ENCODE assay signal across 1 cellular context in the genomic region with DNA sequence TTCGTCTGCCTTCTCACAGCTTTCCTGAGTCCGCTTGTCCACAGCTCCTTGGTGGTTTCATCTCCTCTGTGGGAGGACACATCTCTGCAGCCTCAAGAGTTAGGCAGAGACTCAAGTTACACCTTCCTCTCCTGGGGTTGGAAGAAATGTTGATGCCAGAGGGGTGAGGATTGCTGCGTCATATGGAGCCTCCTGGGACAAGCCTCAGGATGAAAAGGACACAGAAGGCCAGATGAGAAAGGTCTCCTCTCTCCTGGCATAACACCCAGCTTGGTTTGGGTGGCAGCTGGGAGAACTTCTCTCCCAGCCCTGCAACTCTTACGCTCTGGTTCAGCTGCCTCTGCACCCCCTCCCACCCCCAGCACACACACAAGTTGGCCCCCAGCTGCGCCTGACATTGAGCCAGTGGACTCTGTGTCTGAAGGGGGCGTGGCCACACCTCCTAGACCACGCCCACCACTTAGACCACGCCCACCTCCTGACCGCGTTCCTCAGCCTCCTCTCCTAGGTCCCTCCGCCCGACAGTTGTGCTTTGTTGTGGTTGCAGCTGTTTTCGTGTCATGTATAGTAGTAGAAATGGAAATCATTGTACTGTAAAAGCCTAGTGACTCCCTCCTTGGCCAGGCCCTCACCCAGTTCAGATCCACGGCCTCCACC.
A peak's percentile ranks its signal among the peaks of the same experiment; 100 is the strongest.
TF ChIP-seq lines count a peak whose summit lies in the region.

No MANE protein-coding gene starts in this region.

TF ChIP-seq in HEK293, 187 proteins besides CTCF, POLR2A, EP300 and RAD21 (continued from another document):
- TF ChIP-seq, protein P1, sequence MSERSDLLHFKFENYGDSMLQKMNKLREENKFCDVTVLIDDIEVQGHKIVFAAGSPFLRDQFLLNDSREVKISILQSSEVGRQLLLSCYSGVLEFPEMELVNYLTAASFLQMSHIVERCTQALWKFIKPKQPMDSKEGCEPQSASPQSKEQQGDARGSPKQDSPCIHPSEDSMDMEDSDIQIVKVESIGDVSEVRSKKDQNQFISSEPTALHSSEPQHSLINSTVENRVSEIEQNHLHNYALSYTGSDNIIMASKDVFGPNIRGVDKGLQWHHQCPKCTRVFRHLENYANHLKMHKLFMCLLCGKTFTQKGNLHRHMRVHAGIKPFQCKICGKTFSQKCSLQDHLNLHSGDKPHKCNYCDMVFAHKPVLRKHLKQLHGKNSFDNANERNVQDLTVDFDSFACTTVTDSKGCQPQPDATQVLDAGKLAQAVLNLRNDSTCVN (tag by site-specific recombination; optimal IDR thresholded peaks at IDR 0.05): no peak
- TF ChIP-seq ZNF521 (tag by site-specific recombination; IDR thresholded peaks at IDR 0.05) (no peak), IKZF3 (tag by site-specific recombination; IDR thresholded peaks at IDR 0.05) (peak; percentile 56; the same call in 1 of the 2 replicates), ZNF660 (tag by site-specific recombination; IDR thresholded peaks at IDR 0.05) (no peak), ZSCAN30 (tag by site-specific recombination; IDR thresholded peaks at IDR 0.05) (no peak), MZF1 (tag by site-specific recombination; IDR thresholded peaks at IDR 0.05; ENCODE audit: borderline replicate concordance) (no peak), ZBTB48 (tag by site-specific recombination; IDR thresholded peaks at IDR 0.05) (no peak), ZNF621 (tag by site-specific recombination; IDR thresholded peaks at IDR 0.05) (no peak), ZNF843 (tag by site-specific recombination; IDR thresholded peaks at IDR 0.05) (no peak), KLF8 (tag by site-specific recombination; IDR thresholded peaks at IDR 0.05) (peak; percentile 51; the same call in 1 of the 2 replicates)
- TF ChIP-seq, protein P2, sequence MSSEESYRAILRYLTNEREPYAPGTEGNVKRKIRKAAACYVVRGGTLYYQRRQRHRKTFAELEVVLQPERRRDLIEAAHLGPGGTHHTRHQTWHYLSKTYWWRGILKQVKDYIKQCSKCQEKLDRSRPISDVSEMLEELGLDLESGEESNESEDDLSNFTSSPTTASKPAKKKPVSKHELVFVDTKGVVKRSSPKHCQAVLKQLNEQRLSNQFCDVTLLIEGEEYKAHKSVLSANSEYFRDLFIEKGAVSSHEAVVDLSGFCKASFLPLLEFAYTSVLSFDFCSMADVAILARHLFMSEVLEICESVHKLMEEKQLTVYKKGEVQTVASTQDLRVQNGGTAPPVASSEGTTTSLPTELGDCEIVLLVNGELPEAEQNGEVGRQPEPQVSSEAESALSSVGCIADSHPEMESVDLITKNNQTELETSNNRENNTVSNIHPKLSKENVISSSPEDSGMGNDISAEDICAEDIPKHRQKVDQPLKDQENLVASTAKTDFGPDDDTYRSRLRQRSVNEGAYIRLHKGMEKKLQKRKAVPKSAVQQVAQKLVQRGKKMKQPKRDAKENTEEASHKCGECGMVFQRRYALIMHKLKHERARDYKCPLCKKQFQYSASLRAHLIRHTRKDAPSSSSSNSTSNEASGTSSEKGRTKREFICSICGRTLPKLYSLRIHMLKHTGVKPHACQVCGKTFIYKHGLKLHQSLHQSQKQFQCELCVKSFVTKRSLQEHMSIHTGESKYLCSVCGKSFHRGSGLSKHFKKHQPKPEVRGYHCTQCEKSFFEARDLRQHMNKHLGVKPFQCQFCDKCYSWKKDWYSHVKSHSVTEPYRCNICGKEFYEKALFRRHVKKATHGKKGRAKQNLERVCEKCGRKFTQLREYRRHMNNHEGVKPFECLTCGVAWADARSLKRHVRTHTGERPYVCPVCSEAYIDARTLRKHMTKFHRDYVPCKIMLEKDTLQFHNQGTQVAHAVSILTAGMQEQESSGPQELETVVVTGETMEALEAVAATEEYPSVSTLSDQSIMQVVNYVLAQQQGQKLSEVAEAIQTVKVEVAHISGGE (tag by site-specific recombination; conservative IDR thresholded peaks at IDR 0.05; ENCODE audit: low read depth): no peak
- TF ChIP-seq, protein P3, sequence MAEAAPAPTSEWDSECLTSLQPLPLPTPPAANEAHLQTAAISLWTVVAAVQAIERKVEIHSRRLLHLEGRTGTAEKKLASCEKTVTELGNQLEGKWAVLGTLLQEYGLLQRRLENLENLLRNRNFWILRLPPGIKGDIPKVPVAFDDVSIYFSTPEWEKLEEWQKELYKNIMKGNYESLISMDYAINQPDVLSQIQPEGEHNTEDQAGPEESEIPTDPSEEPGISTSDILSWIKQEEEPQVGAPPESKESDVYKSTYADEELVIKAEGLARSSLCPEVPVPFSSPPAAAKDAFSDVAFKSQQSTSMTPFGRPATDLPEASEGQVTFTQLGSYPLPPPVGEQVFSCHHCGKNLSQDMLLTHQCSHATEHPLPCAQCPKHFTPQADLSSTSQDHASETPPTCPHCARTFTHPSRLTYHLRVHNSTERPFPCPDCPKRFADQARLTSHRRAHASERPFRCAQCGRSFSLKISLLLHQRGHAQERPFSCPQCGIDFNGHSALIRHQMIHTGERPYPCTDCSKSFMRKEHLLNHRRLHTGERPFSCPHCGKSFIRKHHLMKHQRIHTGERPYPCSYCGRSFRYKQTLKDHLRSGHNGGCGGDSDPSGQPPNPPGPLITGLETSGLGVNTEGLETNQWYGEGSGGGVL (tag by site-specific recombination; IDR thresholded peaks at IDR 0.05): peak; percentile 9; the same call in 1 of the 2 replicates
- TF ChIP-seq, protein P4, sequence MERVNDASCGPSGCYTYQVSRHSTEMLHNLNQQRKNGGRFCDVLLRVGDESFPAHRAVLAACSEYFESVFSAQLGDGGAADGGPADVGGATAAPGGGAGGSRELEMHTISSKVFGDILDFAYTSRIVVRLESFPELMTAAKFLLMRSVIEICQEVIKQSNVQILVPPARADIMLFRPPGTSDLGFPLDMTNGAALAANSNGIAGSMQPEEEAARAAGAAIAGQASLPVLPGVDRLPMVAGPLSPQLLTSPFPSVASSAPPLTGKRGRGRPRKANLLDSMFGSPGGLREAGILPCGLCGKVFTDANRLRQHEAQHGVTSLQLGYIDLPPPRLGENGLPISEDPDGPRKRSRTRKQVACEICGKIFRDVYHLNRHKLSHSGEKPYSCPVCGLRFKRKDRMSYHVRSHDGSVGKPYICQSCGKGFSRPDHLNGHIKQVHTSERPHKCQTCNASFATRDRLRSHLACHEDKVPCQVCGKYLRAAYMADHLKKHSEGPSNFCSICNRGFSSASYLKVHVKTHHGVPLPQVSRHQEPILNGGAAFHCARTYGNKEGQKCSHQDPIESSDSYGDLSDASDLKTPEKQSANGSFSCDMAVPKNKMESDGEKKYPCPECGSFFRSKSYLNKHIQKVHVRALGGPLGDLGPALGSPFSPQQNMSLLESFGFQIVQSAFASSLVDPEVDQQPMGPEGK (tag by site-specific recombination; IDR thresholded peaks at IDR 0.05): peak; percentile 84
TF ChIP-seq in HEK293: peak in this region for 14.
